In genomic region chr11:31355131-31355530, GRCh38 we compare ENCODE assay signal across 1 cellular context.
TF ChIP-seq lines count a peak whose summit lies in the region.

No MANE protein-coding gene starts in this region.

TF ChIP-seq in H1, 55 proteins besides CTCF, POLR2A, EP300 and RAD21:
- TF ChIP-seq USF2 (IDR thresholded peaks at IDR 0.05; ENCODE audit: low read length), result no peak
- no peak for TF ChIP-seq JUN (IDR thresholded peaks at IDR 0.05; ENCODE audit: low read depth, low read length)
- no peak for TF ChIP-seq SP2 (IDR thresholded peaks at IDR 0.05; ENCODE audit: low read length)
- TF ChIP-seq EZH2 (IDR thresholded peaks at IDR 0.05; ENCODE audit: low read depth, low read length, severe bottlenecking), result no peak
- no peak for TF ChIP-seq BRCA1 (IDR thresholded peaks at IDR 0.05; ENCODE audit: low read depth, low read length)
